Comparison of ENCODE assay signal across 1 cellular context in the genomic region with DNA sequence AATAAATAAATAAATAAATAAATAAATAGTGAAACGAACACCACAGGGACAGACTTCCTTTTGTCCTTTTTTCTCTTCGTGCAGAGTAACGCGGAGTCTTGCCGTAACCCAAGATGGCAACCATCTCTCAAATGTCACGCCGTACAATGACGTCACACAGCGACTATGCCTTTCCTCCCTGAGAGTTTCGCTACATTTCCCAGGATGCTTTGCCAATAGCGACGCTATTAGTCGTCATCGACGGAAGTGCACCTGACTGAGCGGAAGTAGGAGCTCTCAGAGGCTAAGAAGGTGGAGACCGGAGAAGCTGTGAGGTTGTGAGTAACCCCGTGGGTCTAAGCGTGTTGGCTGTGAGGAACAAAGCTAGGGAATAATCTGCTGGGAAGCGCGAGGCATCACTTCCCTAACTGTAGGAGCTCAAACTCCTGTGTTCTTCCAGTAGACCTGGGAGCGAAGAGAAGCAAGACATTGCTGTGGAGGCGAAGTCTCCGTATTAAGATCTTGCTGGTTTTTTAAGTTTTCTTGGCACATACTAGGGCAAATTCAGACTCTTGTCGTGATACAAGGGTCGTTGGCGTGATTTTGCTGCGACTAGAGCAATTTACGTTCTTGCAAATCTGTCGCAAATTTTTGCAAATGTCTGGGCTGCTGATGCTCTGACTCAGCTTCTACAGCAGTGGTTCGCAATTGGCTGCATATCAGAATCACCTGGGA.
TF ChIP-seq lines count a peak whose summit lies in the region.

A gene with protein sequence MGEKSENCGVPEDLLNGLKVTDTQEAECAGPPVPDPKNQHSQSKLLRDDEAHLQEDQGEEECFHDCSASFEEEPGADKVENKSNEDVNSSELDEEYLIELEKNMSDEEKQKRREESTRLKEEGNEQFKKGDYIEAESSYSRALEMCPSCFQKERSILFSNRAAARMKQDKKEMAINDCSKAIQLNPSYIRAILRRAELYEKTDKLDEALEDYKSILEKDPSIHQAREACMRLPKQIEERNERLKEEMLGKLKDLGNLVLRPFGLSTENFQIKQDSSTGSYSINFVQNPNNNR (plus strand): TSS at position 263 of the 714 bp plus-strand sequence. CDS start 1,390 bp downstream, outside the sequence.

TF ChIP-seq in K562, 482 proteins besides CTCF, POLR2A, EP300 and RAD21 (continued from another document and continues in another):
- TF ChIP-seq, protein P1, sequence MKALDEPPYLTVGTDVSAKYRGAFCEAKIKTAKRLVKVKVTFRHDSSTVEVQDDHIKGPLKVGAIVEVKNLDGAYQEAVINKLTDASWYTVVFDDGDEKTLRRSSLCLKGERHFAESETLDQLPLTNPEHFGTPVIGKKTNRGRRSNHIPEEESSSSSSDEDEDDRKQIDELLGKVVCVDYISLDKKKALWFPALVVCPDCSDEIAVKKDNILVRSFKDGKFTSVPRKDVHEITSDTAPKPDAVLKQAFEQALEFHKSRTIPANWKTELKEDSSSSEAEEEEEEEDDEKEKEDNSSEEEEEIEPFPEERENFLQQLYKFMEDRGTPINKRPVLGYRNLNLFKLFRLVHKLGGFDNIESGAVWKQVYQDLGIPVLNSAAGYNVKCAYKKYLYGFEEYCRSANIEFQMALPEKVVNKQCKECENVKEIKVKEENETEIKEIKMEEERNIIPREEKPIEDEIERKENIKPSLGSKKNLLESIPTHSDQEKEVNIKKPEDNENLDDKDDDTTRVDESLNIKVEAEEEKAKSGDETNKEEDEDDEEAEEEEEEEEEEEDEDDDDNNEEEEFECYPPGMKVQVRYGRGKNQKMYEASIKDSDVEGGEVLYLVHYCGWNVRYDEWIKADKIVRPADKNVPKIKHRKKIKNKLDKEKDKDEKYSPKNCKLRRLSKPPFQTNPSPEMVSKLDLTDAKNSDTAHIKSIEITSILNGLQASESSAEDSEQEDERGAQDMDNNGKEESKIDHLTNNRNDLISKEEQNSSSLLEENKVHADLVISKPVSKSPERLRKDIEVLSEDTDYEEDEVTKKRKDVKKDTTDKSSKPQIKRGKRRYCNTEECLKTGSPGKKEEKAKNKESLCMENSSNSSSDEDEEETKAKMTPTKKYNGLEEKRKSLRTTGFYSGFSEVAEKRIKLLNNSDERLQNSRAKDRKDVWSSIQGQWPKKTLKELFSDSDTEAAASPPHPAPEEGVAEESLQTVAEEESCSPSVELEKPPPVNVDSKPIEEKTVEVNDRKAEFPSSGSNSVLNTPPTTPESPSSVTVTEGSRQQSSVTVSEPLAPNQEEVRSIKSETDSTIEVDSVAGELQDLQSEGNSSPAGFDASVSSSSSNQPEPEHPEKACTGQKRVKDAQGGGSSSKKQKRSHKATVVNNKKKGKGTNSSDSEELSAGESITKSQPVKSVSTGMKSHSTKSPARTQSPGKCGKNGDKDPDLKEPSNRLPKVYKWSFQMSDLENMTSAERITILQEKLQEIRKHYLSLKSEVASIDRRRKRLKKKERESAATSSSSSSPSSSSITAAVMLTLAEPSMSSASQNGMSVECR (CRISPR knock-in tag; IDR thresholded peaks at IDR 0.05) = peak; percentile 89
- TF ChIP-seq ZNF431 (CRISPR knock-in tag; IDR thresholded peaks at IDR 0.05) (no peak), KAT7 (CRISPR knock-in tag; IDR thresholded peaks at IDR 0.05; ENCODE audit: borderline replicate concordance) (no peak), NR3C1 (CRISPR knock-in tag; IDR thresholded peaks at IDR 0.05) (no peak), ZBTB17 (CRISPR knock-in tag; IDR thresholded peaks at IDR 0.05) (no peak), SRSF7 (optimal IDR thresholded peaks at IDR 0.05; ENCODE audit: low read depth, low read length) (no peak), JUND (IDR thresholded peaks at IDR 0.05; ENCODE audit: borderline replicate concordance, low read depth, low read length) (peak; percentile 94), JUND (tag; IDR thresholded peaks at IDR 0.05; ENCODE audit: borderline replicate concordance, low read depth, low read length) (peak; percentile 97), RCOR1 (IDR thresholded peaks at IDR 0.05; ENCODE audit: borderline replicate concordance in 1 of 2, low read depth in 2 of 2, low read length in 2 of 2) (0 out of 4 replicates have a peak, but pooled peaks of 1 of the 2 experiments have one; percentile 18), KAT2B (IDR thresholded peaks at IDR 0.05; ENCODE audit: low read depth, low read length) (no peak), IRF2 (CRISPR knock-in tag; IDR thresholded peaks at IDR 0.05) (no peak), FOS (IDR thresholded peaks at IDR 0.05; ENCODE audit: extremely low read depth, insufficient read length) (no peak), PHB (CRISPR knock-in tag; IDR thresholded peaks at IDR 0.05) (no peak), ZNF124 (CRISPR knock-in tag; IDR thresholded peaks at IDR 0.05) (no peak), SP1 (CRISPR knock-in tag; IDR thresholded peaks at IDR 0.05) (no peak), CXXC5 (CRISPR knock-in tag; IDR thresholded peaks at IDR 0.05) (peak; percentile 57; the same call in 1 of the 2 replicates), ZNF766 (CRISPR knock-in tag; conservative IDR thresholded peaks at IDR 0.05) (no peak), RFX5 (IDR thresholded peaks at IDR 0.05; ENCODE audit: low read depth, low read length) (no peak), SREBF1 (IDR thresholded peaks at IDR 0.05; ENCODE audit: borderline replicate concordance, low read depth, low read length) (0 out of 2 replicates have a peak, but pooled peaks have one; percentile 20), ZNF445 (CRISPR knock-in tag; IDR thresholded peaks at IDR 0.05; ENCODE audit: low read depth) (no peak), KLF13 (tag; IDR thresholded peaks at IDR 0.05; ENCODE audit: borderline replicate concordance, low read depth) (no peak), ZNF347 (CRISPR knock-in tag; IDR thresholded peaks at IDR 0.05; ENCODE audit: low read depth) (no peak), SNIP1 (IDR thresholded peaks at IDR 0.05; ENCODE audit: low read depth) (no peak), ZNF224 (CRISPR knock-in tag; IDR thresholded peaks at IDR 0.05) (no peak), CBX2 (IDR thresholded peaks at IDR 0.05; ENCODE audit: insufficient read depth, low read length, poor library complexity, severe bottlenecking) (no peak), TOE1 (IDR thresholded peaks at IDR 0.05; ENCODE audit: borderline replicate concordance) (peak; percentile 72; the same call in 1 of the 2 replicates), TOE1 (CRISPR knock-in tag; IDR thresholded peaks at IDR 0.05; ENCODE audit: borderline replicate concordance, low read depth) (no peak), ZNF436 (CRISPR knock-in tag; IDR thresholded peaks at IDR 0.05) (no peak), ZNF551 (CRISPR knock-in tag; IDR thresholded peaks at IDR 0.05) (no peak), ZNF165 (CRISPR knock-in tag; IDR thresholded peaks at IDR 0.05; ENCODE audit: borderline replicate concordance) (no peak), ZNF184 (CRISPR knock-in tag; IDR thresholded peaks at IDR 0.05) (no peak), BCOR (IDR thresholded peaks at IDR 0.05) (no peak), RNF2 (IDR thresholded peaks at IDR 0.05) (no peak), STAT5A (IDR thresholded peaks at IDR 0.05; ENCODE audit: borderline replicate concordance, low read length) (no peak), NFIC (IDR thresholded peaks at IDR 0.05) (no peak)
- TF ChIP-seq, protein P2, sequence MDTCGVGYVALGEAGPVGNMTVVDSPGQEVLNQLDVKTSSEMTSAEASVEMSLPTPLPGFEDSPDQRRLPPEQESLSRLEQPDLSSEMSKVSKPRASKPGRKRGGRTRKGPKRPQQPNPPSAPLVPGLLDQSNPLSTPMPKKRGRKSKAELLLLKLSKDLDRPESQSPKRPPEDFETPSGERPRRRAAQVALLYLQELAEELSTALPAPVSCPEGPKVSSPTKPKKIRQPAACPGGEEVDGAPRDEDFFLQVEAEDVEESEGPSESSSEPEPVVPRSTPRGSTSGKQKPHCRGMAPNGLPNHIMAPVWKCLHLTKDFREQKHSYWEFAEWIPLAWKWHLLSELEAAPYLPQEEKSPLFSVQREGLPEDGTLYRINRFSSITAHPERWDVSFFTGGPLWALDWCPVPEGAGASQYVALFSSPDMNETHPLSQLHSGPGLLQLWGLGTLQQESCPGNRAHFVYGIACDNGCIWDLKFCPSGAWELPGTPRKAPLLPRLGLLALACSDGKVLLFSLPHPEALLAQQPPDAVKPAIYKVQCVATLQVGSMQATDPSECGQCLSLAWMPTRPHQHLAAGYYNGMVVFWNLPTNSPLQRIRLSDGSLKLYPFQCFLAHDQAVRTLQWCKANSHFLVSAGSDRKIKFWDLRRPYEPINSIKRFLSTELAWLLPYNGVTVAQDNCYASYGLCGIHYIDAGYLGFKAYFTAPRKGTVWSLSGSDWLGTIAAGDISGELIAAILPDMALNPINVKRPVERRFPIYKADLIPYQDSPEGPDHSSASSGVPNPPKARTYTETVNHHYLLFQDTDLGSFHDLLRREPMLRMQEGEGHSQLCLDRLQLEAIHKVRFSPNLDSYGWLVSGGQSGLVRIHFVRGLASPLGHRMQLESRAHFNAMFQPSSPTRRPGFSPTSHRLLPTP (IDR thresholded peaks at IDR 0.05; ENCODE audit: borderline replicate concordance, extremely low read depth, insufficient read length) = no peak
- TF ChIP-seq, protein P3, sequence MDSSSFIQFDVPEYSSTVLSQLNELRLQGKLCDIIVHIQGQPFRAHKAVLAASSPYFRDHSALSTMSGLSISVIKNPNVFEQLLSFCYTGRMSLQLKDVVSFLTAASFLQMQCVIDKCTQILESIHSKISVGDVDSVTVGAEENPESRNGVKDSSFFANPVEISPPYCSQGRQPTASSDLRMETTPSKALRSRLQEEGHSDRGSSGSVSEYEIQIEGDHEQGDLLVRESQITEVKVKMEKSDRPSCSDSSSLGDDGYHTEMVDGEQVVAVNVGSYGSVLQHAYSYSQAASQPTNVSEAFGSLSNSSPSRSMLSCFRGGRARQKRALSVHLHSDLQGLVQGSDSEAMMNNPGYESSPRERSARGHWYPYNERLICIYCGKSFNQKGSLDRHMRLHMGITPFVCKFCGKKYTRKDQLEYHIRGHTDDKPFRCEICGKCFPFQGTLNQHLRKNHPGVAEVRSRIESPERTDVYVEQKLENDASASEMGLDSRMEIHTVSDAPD (CRISPR knock-in tag; IDR thresholded peaks at IDR 0.05) = no peak
- TF ChIP-seq, protein P4, sequence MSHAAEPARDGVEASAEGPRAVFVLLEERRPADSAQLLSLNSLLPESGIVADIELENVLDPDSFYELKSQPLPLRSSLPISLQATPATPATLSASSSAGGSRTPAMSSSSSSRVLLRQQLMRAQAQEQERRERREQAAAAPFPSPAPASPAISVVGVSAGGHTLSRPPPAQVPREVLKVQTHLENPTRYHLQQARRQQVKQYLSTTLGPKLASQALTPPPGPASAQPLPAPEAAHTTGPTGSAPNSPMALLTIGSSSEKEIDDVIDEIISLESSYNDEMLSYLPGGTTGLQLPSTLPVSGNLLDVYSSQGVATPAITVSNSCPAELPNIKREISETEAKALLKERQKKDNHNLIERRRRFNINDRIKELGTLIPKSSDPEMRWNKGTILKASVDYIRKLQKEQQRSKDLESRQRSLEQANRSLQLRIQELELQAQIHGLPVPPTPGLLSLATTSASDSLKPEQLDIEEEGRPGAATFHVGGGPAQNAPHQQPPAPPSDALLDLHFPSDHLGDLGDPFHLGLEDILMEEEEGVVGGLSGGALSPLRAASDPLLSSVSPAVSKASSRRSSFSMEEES (CRISPR knock-in tag; IDR thresholded peaks at IDR 0.05) = no peak
- TF ChIP-seq, protein P5, sequence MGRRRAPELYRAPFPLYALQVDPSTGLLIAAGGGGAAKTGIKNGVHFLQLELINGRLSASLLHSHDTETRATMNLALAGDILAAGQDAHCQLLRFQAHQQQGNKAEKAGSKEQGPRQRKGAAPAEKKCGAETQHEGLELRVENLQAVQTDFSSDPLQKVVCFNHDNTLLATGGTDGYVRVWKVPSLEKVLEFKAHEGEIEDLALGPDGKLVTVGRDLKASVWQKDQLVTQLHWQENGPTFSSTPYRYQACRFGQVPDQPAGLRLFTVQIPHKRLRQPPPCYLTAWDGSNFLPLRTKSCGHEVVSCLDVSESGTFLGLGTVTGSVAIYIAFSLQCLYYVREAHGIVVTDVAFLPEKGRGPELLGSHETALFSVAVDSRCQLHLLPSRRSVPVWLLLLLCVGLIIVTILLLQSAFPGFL (CRISPR knock-in tag; IDR thresholded peaks at IDR 0.05) = no peak
- TF ChIP-seq, protein P6, sequence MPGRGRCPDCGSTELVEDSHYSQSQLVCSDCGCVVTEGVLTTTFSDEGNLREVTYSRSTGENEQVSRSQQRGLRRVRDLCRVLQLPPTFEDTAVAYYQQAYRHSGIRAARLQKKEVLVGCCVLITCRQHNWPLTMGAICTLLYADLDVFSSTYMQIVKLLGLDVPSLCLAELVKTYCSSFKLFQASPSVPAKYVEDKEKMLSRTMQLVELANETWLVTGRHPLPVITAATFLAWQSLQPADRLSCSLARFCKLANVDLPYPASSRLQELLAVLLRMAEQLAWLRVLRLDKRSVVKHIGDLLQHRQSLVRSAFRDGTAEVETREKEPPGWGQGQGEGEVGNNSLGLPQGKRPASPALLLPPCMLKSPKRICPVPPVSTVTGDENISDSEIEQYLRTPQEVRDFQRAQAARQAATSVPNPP (IDR thresholded peaks at IDR 0.05; ENCODE audit: borderline replicate concordance, insufficient read depth, insufficient read length) = no peak
- TF ChIP-seq, protein P7, sequence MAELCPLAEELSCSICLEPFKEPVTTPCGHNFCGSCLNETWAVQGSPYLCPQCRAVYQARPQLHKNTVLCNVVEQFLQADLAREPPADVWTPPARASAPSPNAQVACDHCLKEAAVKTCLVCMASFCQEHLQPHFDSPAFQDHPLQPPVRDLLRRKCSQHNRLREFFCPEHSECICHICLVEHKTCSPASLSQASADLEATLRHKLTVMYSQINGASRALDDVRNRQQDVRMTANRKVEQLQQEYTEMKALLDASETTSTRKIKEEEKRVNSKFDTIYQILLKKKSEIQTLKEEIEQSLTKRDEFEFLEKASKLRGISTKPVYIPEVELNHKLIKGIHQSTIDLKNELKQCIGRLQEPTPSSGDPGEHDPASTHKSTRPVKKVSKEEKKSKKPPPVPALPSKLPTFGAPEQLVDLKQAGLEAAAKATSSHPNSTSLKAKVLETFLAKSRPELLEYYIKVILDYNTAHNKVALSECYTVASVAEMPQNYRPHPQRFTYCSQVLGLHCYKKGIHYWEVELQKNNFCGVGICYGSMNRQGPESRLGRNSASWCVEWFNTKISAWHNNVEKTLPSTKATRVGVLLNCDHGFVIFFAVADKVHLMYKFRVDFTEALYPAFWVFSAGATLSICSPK (IDR thresholded peaks at IDR 0.05; ENCODE audit: borderline replicate concordance) = no peak
- TF ChIP-seq, protein P8, sequence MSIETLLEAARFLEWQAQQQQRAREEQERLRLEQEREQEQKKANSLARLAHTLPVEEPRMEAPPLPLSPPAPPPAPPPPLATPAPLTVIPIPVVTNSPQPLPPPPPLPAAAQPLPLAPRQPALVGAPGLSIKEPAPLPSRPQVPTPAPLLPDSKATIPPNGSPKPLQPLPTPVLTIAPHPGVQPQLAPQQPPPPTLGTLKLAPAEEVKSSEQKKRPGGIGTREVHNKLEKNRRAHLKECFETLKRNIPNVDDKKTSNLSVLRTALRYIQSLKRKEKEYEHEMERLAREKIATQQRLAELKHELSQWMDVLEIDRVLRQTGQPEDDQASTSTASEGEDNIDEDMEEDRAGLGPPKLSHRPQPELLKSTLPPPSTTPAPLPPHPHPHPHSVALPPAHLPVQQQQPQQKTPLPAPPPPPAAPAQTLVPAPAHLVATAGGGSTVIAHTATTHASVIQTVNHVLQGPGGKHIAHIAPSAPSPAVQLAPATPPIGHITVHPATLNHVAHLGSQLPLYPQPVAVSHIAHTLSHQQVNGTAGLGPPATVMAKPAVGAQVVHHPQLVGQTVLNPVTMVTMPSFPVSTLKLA (conservative IDR thresholded peaks at IDR 0.05) = peak in 1 of 2 experiments; percentile 65; a peak in 3 of 4 replicates
- TF ChIP-seq, protein P9, sequence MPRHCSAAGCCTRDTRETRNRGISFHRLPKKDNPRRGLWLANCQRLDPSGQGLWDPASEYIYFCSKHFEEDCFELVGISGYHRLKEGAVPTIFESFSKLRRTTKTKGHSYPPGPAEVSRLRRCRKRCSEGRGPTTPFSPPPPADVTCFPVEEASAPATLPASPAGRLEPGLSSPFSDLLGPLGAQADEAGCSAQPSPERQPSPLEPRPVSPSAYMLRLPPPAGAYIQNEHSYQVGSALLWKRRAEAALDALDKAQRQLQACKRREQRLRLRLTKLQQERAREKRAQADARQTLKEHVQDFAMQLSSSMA (CRISPR knock-in tag; IDR thresholded peaks at IDR 0.05) = no peak
